In genomic region chr3:152229692-152230091, GRCh38 we compare ENCODE assay signal across 24 cellular contexts. TPM values are rescaled to one million over a fixed set of nuclear protein-coding genes. Genes with fewer than 3 reads are reported as not detected.
DNase-seq lines count a peak whose midpoint lies in the region; ATAC-seq, FAIRE-seq and TF ChIP-seq lines count a peak whose summit lies in the region.
"Had no signal": no experiment of that assay in that cellular context is flagged by ENCODE, and none has a peak within 500 bp of the region (broad histone marks: within the 10 kb centered on the region; RNA-seq: fewer than 3 reads in every experiment).

No MANE protein-coding gene starts in this region.

- no peak overlapping the region for H3K4me2 ChIP-seq in endothelial cell of umbilical vein (ENCODE audit: insufficient read depth, low read length)
- H3K4me2 ChIP-seq in smooth muscle cell: no peak overlapping the region

- CTCF ChIA-PET in endothelial cell of umbilical vein (lab: Charles Lee): no interaction called here

- H3K27me3 ChIP-seq in endothelial cell of umbilical vein (ENCODE audit: control insufficient read depth in 2 of 2, insufficient read depth in 2 of 2, low read length in 2 of 2) (no peaks in the 10 kb centered on the region), psoas muscle (ENCODE audit: insufficient read depth in 3 of 3, low read length in 2 of 3) (no peaks in the 10 kb centered on the region), smooth muscle cell (ENCODE audit: low read depth) (no peaks in the 10 kb centered on the region), testis (no peaks in the 10 kb centered on the region)
- H3K27me3 ChIP-seq: ascending aorta, neutrophil, transverse colon had no signal

- H3K9ac ChIP-seq in endothelial cell of umbilical vein (replicated peaks; ENCODE audit: extremely low read depth, insufficient read depth, low read length) (no peak overlapping the region), smooth muscle cell (ENCODE audit: low read depth) (no peak overlapping the region)

- 47 to 63% (median 49%) methylated on average over 1 of the region's 1 CpG for whole genome bisulfite sequencing in psoas muscle, 3 donors
- 61% methylated on average over 1 of the region's 1 CpG for WGBS in smooth muscle cell (ENCODE audit: low lambda C conversion rate)
- 78 to 79% methylated on average over 1 of the region's 1 CpG for WGBS in testis, 2 donors

- dilution Hi-C loops in endothelial cell of umbilical vein (cut with MboI; ENCODE audit: extremely low pct_ligation_motif_present, low sequenced_read_pairs): no loop called here

- H3K79me2 ChIP-seq in endothelial cell of umbilical vein (ENCODE audit: control insufficient read depth, insufficient read depth, low read length) (no peaks in the 10 kb centered on the region), smooth muscle cell (ENCODE audit: low read depth) (no peaks in the 10 kb centered on the region)

- H3K4me1 ChIP-seq in endothelial cell of umbilical vein (ENCODE audit: control insufficient read depth, extremely low read depth, insufficient read depth, low read length) (no peaks in the 10 kb centered on the region), psoas muscle (peaks cover 8% of the 10 kb centered on the region), smooth muscle cell (ENCODE audit: low read depth) (no peaks in the 10 kb centered on the region), testis (no peaks in the 10 kb centered on the region)

- TF ChIP-seq CTCF in endothelial cell of umbilical vein (IDR thresholded peaks at IDR 0.05; ENCODE audit: extremely low read depth in 1 of 2, insufficient read depth in 1 of 2, low read depth in 1 of 2, low read length in 2 of 2) (no peak), psoas muscle (IDR thresholded peaks at IDR 0.05) (peak; percentile 30), smooth muscle cell (IDR thresholded peaks at IDR 0.05; ENCODE audit: borderline replicate concordance, insufficient read depth, poor library complexity, severe bottlenecking) (no peak), testis (IDR thresholded peaks at IDR 0.05) (no peak)

- H3K9me3 ChIP-seq in endothelial cell of umbilical vein (replicated peaks; ENCODE audit: control insufficient read depth, insufficient read depth, low read length) (no peaks in the 10 kb centered on the region), psoas muscle (no peaks in the 10 kb centered on the region), smooth muscle cell (replicated peaks; ENCODE audit: low read depth) (no peaks in the 10 kb centered on the region), testis (no peaks in the 10 kb centered on the region)
- H3K9me3 ChIP-seq: ascending aorta, neutrophil, transverse colon had no signal

- intact Hi-C loops in endothelial cell of umbilical vein (cut with micrococcal nuclease) (no loop called here), psoas muscle (cut with DNase I) (no loop called here), testis (cut with DNase I; ENCODE audit: low total_unique reads) (no loop called here)

- FAIRE-seq in endothelial cell of umbilical vein (lab: Jason Lieb, UNC): no peak

- ATAC-seq in left lobe of liver: peak; percentile 70
- ATAC-seq in psoas muscle: peak; percentile 35 to 77 (median 60)
- ATAC-seq in stimulated activated naive CD8-positive, alpha-beta T cell treated with anti-CD3 and anti-CD28 coated beads, Interleukin-15, Interleukin-2, amounts not matched to agents 100 U/mL and 50 U/mL, for 24 hours: no peak

- in situ Hi-C loops in SK-MEL-5 (cut with HindIII; ENCODE audit: low pct_unique_long_range_greater_than_20kb, low sequenced_read_pairs): no loop called here

- H3K4me3 ChIP-seq in endothelial cell of umbilical vein (replicated peaks in 1 of 3; ENCODE audit: insufficient read depth in 1 of 3, low read depth in 1 of 3, low read length in 3 of 3) (no peak overlapping the region), psoas muscle (no peak overlapping the region), smooth muscle cell (no peak overlapping the region), testis (no peak overlapping the region)
- H3K4me3 ChIP-seq: ascending aorta, transverse colon had no signal

- H3K9me1 ChIP-seq in endothelial cell of umbilical vein (replicated peaks; ENCODE audit: control insufficient read depth, extremely low read depth, insufficient read depth, low read length): no peaks in the 10 kb centered on the region

- no peaks in the 10 kb centered on the region for H3F3A ChIP-seq in smooth muscle cell (ENCODE audit: low read depth)

- no peaks in the 10 kb centered on the region for H3K36me3 ChIP-seq in endothelial cell of umbilical vein (ENCODE audit: control insufficient read depth in 2 of 2, extremely low read depth in 1 of 2, insufficient read depth in 2 of 2, low read length in 2 of 2)
- no peaks in the 10 kb centered on the region for H3K36me3 ChIP-seq in psoas muscle (ENCODE audit: insufficient read depth in 1 of 2, low read depth in 1 of 2)
- no peaks in the 10 kb centered on the region for H3K36me3 ChIP-seq in smooth muscle cell (ENCODE audit: low read depth)
- no peaks in the 10 kb centered on the region for H3K36me3 ChIP-seq in testis (ENCODE audit: low read depth, missing control alignments)
- H3K36me3 ChIP-seq: ascending aorta, neutrophil, transverse colon had no signal

- no peaks in the 10 kb centered on the region for H4K20me1 ChIP-seq in endothelial cell of umbilical vein (replicated peaks; ENCODE audit: control insufficient read depth, extremely low read depth, insufficient read depth, low read length)
- no peaks in the 10 kb centered on the region for H4K20me1 ChIP-seq in smooth muscle cell (ENCODE audit: low read depth)

- H2AFZ ChIP-seq in endothelial cell of umbilical vein (ENCODE audit: low read depth, low read length) (no peak overlapping the region), smooth muscle cell (ENCODE audit: low read depth) (no peak overlapping the region)

- TF ChIP-seq POLR2A in endothelial cell of umbilical vein (IDR thresholded peaks at IDR 0.05; ENCODE audit: low read depth, low read length) (no peak), testis (IDR thresholded peaks at IDR 0.05) (no peak)

- DNase-seq in SK-MEL-5 (ENCODE audit: low read depth, low spot score) (peak; percentile 55), endothelial cell of umbilical vein (ENCODE audit: low read depth, low spot score) (peak; percentile 4), left lobe of liver (ENCODE audit: low spot score) (no peak), psoas muscle (no peak), SW 1271 (lab: John Stamatoyannopoulos, UW) (no peak), smooth muscle cell (lab: John Stamatoyannopoulos, UW; ENCODE audit: unreplicated experiment) (no peak), testis (no peak)
- no peak for DNase-seq in stimulated activated naive CD8-positive, alpha-beta T cell treated with anti-CD3 and anti-CD28 coated beads, Interleukin-15, Interleukin-2, amounts not matched to agents 100 U/mL and 50 U/mL, for 24 hours
- DNase-seq: activated CD4-positive, alpha-beta memory T cell treated with anti-CD3 and anti-CD28 coated beads for 36 hours; activated naive CD4-positive, alpha-beta T cell treated with Interleukin-2 at 50 U/mL for 16 hours; activated T-cell treated with anti-CD3 and anti-CD28 coated beads, Interleukin-2, amount 50 U/mL, for 1 hour; COR-L47; foreskin fibroblast; KG1; NCI-H1048; NCI-H2029; NCI-H524; stimulated activated CD4-positive, alpha-beta T cell treated with anti-CD3 and anti-CD28 coated beads, Interleukin-1b, Interleukin-23, amount 100 ng/mL, for 48 hours; stimulated activated naive CD4-positive, alpha-beta T cell; T-helper 2 cell; transverse colon had no signal

- no TSS peak for BruUV-seq in endothelial cell of umbilical vein (replicated peaks; lab: Mats Ljungman, UMichigan)

- POLR2A ChIA-PET in endothelial cell of umbilical vein (lab: Charles Lee): no interaction called here

- H3K27ac ChIP-seq in endothelial cell of umbilical vein (ENCODE audit: insufficient read depth, low read depth, low read length): no peak overlapping the region
- no peak overlapping the region for H3K27ac ChIP-seq in psoas muscle
- no peak overlapping the region for H3K27ac ChIP-seq in smooth muscle cell (ENCODE audit: low read depth)
- no peak overlapping the region for H3K27ac ChIP-seq in testis
- H3K27ac ChIP-seq: ascending aorta, neutrophil, transverse colon, VCaP had no signal

TF ChIP-seq in endothelial cell of umbilical vein, 7 proteins besides CTCF, POLR2A, EP300 and RAD21:
- no peak for TF ChIP-seq FOS (IDR thresholded peaks at IDR 0.05; ENCODE audit: borderline replicate concordance, insufficient read depth, low read length)
- no peak for TF ChIP-seq JUN (IDR thresholded peaks at IDR 0.05; ENCODE audit: borderline replicate concordance, insufficient read depth, insufficient read length, low read depth)
- TF ChIP-seq MYC (IDR thresholded peaks at IDR 0.05; ENCODE audit: low read depth, low read length): no peak
- TF ChIP-seq MAX (IDR thresholded peaks at IDR 0.05; ENCODE audit: insufficient read depth, insufficient read length): no peak
- TF ChIP-seq EZH2 (IDR thresholded peaks at IDR 0.05; ENCODE audit: borderline replicate concordance, low read depth, low read length, severe bottlenecking): no peak
- no peak for TF ChIP-seq GATA2 (IDR thresholded peaks at IDR 0.05; ENCODE audit: insufficient read depth, insufficient read length, low read depth, low read length)
- no peak for TF ChIP-seq POLR2AphosphoS5 (IDR thresholded peaks at IDR 0.05; ENCODE audit: insufficient read depth, low read depth, low read length)
TF ChIP-seq in endothelial cell of umbilical vein: peak in this region for 0.

RNA-seq across cellular contexts. Expression of gene MBNL1, which starts 39.0 kb away (rescaled TPM):
- total RNA-seq in SK-MEL-5 (2014; rRNA removed; shearing (Covaris generic)): 116 and 127 TPM in 2 replicates
- polyA plus RNA-seq in SK-MEL-5 (2015; cell fraction: cytosol; rRNA removed): 58.8 and 93.4 TPM in 2 replicates
- 93.9 and 94.2 TPM in 2 replicates for polyA plus RNA-seq in SK-MEL-5 (2015; cell fraction: nucleus; rRNA removed)
- total RNA-seq in endothelial cell of umbilical vein (362 and 385 TPM in 2 replicates), left lobe of liver (48.4 TPM), psoas muscle (100 to 1,000 TPM; 179 to 281 (median 242) TPM), smooth muscle cell (126 and 128 TPM in 2 replicates), testis (100 to 1,000 TPM; 145 to 167 TPM)
- polyA plus RNA-seq in endothelial cell of umbilical vein (151 and 179 TPM in 2 replicates), psoas muscle (100 to 1,000 TPM in 2 of 3 donors, 10 to 100 TPM in 1; 27.4 to 168 (median 108) TPM), smooth muscle cell (19.5 and 22.0 TPM in 2 replicates), testis (ENCODE audit: insufficient read depth, low read depth, low replicate concordance) (36.5 TPM)
- 158 and 192 TPM in 2 replicates for polyA plus RNA-seq in endothelial cell of umbilical vein (2011; cell fraction: cytosol; rRNA removed)
- 245 and 296 TPM in 2 replicates for polyA plus RNA-seq in endothelial cell of umbilical vein (2011; cell fraction: nucleus; rRNA removed)
- 100 and 148 TPM in 2 replicates for polyA plus RNA-seq in endothelial cell of umbilical vein (2012)
- polyA minus RNA-seq in endothelial cell of umbilical vein: 604 and 704 TPM in 2 replicates
- 107 TPM for polyA minus RNA-seq in endothelial cell of umbilical vein (2011; cell fraction: cytosol; rRNA and poly(A)+ RNA removed)
- 897 and 1,083 TPM in 2 replicates for polyA minus RNA-seq in endothelial cell of umbilical vein (2011; cell fraction: nucleus; rRNA and poly(A)+ RNA removed)

Comparison
In these comparisons a context has a peak if more than half of its experiments do, and no peak if none do; other contexts are left out.
1. DNase-seq: peak in SK-MEL-5 (single experiment) and endothelial cell of umbilical vein (single experiment); none in left lobe of liver (single experiment), psoas muscle (0 of 2), SW 1271 (0 of 2), stimulated activated naive CD8-positive, alpha-beta T cell treated with anti-CD3 and anti-CD28 coated beads, Interleukin-15, Interleukin-2, amounts not matched to agents 100 U/mL and 50 U/mL, for 24 hours (single experiment), smooth muscle cell (single experiment) and testis (single experiment).